ENCODE assay signal across 2 cellular contexts in genomic region chr4:151110236-151110635, GRCh38.
TF ChIP-seq lines count a peak whose summit lies in the region.

No MANE protein-coding gene starts in this region.

TF ChIP-seq in HepG2, 621 proteins besides CTCF, POLR2A, EP300 and RAD21:
- TF ChIP-seq POLR2G (IDR thresholded peaks at IDR 0.05; ENCODE audit: low read depth, low read length) (peak; percentile 41; the same call in 1 of the 2 replicates), ZNF678 (CRISPR knock-in tag; IDR thresholded peaks at IDR 0.05) (no peak), ZNF121 (CRISPR knock-in tag; IDR thresholded peaks at IDR 0.05) (peak; percentile 63; the same call in 1 of the 2 replicates)

TF ChIP-seq in K562, 482 proteins besides CTCF, POLR2A, EP300 and RAD21:
- peak; percentile 87 for TF ChIP-seq ZNF121 (CRISPR knock-in tag; conservative IDR thresholded peaks at IDR 0.05)
- TF ChIP-seq ZNF408 (CRISPR knock-in tag; IDR thresholded peaks at IDR 0.05; ENCODE audit: low read depth), result no peak
